ENCODE assay signal across 1 cellular context in the genomic region with DNA sequence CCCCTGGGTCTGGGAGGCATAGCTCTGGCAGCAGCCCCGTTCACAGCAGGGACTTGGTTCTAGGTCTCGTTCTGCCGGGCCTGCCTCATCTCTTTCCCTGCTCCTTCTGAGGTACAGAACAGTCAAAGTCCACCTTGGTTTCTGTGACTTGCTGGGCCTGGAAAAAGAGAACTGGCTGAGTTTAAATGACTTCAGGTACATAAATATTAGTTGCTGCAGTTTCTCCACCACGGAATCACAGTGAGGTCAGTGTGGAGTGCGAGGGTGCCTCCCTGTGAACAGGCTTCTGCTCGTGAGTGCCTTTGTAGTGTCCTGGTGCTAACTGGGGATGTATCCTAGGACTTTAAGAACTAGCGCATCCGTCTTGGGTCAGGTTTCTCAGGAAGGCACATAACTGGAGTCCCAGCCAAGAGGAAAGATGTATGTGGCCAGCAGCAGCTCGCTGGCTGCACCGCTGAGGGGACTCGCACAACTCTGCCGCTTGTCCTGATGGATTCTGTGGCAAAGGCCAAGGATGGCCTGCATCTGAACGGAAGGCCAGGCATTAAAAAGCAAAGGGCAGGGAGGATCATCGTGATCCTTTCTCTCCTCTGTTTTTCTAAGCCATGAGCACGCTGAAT.
TF ChIP-seq lines count a peak whose summit lies in the region.

No MANE protein-coding gene starts in this region.

TF ChIP-seq in HepG2, 621 proteins besides CTCF, POLR2A, EP300 and RAD21 (continued from another document):
- TF ChIP-seq, protein P1, sequence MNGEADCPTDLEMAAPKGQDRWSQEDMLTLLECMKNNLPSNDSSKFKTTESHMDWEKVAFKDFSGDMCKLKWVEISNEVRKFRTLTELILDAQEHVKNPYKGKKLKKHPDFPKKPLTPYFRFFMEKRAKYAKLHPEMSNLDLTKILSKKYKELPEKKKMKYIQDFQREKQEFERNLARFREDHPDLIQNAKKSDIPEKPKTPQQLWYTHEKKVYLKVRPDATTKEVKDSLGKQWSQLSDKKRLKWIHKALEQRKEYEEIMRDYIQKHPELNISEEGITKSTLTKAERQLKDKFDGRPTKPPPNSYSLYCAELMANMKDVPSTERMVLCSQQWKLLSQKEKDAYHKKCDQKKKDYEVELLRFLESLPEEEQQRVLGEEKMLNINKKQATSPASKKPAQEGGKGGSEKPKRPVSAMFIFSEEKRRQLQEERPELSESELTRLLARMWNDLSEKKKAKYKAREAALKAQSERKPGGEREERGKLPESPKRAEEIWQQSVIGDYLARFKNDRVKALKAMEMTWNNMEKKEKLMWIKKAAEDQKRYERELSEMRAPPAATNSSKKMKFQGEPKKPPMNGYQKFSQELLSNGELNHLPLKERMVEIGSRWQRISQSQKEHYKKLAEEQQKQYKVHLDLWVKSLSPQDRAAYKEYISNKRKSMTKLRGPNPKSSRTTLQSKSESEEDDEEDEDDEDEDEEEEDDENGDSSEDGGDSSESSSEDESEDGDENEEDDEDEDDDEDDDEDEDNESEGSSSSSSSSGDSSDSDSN (CRISPR knock-in tag; IDR thresholded peaks at IDR 0.05), result 0 out of 2 replicates have a peak, but pooled peaks have one; percentile 25
TF ChIP-seq in HepG2: peak in this region for 2.
